Comparison of ENCODE assay signal across 12 cellular contexts in genomic region chr3:51393564-51393963, GRCh38. TPM values are rescaled to one million over a fixed set of nuclear protein-coding genes. Genes with fewer than 3 reads are reported as not detected.
DNase-seq lines count a peak whose midpoint lies in the region; ATAC-seq, FAIRE-seq and TF ChIP-seq lines count a peak whose summit lies in the region.
"Had no signal": no experiment of that assay in that cellular context is flagged by ENCODE, and none has a peak within 500 bp of the region (broad histone marks: within the 10 kb centered on the region; RNA-seq: fewer than 3 reads in every experiment).

No MANE protein-coding gene starts in this region.

- H3K36me3 ChIP-seq in CD4-positive, alpha-beta memory T cell (ENCODE audit: insufficient read depth, low read length), result peaks cover 57% of the 10 kb centered on the region
- H3K36me3 ChIP-seq in K562 (ENCODE audit: control insufficient read depth, insufficient read depth, low read length), result peaks cover 76% of the 10 kb centered on the region; the same call in 2 of the 3 replicates
- peaks cover 89% of the 10 kb centered on the region for H3K36me3 ChIP-seq in WERI-Rb-1

- peak overlapping the region in 4 of 8 donors; percentile 6 to 58 (median 50) for H3K4me3 Mint-ChIP-seq in CD4-positive, alpha-beta memory T cell
- peak overlapping the region; percentile 75 for H3K4me3 Mint-ChIP-seq in nephron progenitor cell

- no peak for TF ChIP-seq POLR2A in K562 (conservative IDR thresholded peaks at IDR 0.05)

- no peaks in the 10 kb centered on the region for H3K9me3 Mint-ChIP-seq in CD4-positive, alpha-beta memory T cell
- peaks cover 23% of the 10 kb centered on the region for H3K9me3 Mint-ChIP-seq in nephron progenitor cell

- peaks cover 44% of the 10 kb centered on the region for H3K79me2 ChIP-seq in K562 (ENCODE audit: control insufficient read depth, insufficient read depth, low read length)

- CTCF ChIA-PET in CD4-positive, alpha-beta memory T cell (lab: Charles Lee; ENCODE audit: partially characterized antibody), result interaction anchor here (1.3 kb wide), 1 partner anchor 108 kb away, joined by 3 read pairs; no protein-coding TSS in a partner anchor
- CTCF ChIA-PET in K562 (lab: Yijun Ruan, JAX; ENCODE audit: low intra/inter-chr PET ratio), result no interaction called here

- TF ChIP-seq EP300 in K562 (IDR thresholded peaks at IDR 0.05; ENCODE audit: low read length), result no peak

- no peak for FAIRE-seq in K562 (lab: Jason Lieb, UNC)
- FAIRE-seq: kidney had no signal

- DNase-seq in CD4-positive, alpha-beta memory T cell, result no peak
- DNase-seq in HFF-Myc (ENCODE audit: extremely low read depth, low read depth) (no peak), K562 (ENCODE audit: extremely low read depth in 1 of 4, low spot score in 3 of 4) (no peak), nephron progenitor cell (no peak), activated gamma-delta T cell (lab: John Stamatoyannopoulos, UW) (no peak), midbrain (lab: John Stamatoyannopoulos, UW) (no peak), NCI-H2171 (lab: John Stamatoyannopoulos, UW) (no peak), WERI-Rb-1 (no peak)
- DNase-seq: effector memory CD4-positive, alpha-beta T cell; NCI-H226; testis had no signal

- POLR2A ChIA-PET in CD4-positive, alpha-beta memory T cell (lab: Charles Lee; ENCODE audit: partially characterized antibody), result interaction anchor here (1.4 to 3.2 kb wide), 3 partner anchors 8 to 106 kb away, joined by 3 to 15 read pairs (median 8); partner anchors contain the start of genes DCAF1 and MANF
- POLR2A ChIA-PET in K562 (lab: Yijun Ruan, JAX), result interaction anchor here (0.6 to 1.0 kb wide), 4 partner anchors 9 to 15 kb away, joined by 3 to 5 read pairs (median 4); partner anchors contain the start of gene MANF

- no peaks in the 10 kb centered on the region for H3K27me3 ChIP-seq in CD4-positive, alpha-beta memory T cell (ENCODE audit: insufficient read depth, low read length)
- H3K27me3 ChIP-seq in K562 (ENCODE audit: control insufficient read depth in 2 of 2, insufficient read depth in 2 of 2, low read length in 2 of 2) (no peaks in the 10 kb centered on the region), WERI-Rb-1 (ENCODE audit: insufficient read depth, low read depth, severe bottlenecking) (no peaks in the 10 kb centered on the region)
- H3K27me3 ChIP-seq: testis had no signal

- WGBS in K562 (ENCODE audit: insufficient coverage, low coverage, missing lambda C conversion rate), result 93% methylated on average over 3 of the region's 14 CpGs

- TF ChIP-seq CTCF in HFF-Myc (IDR thresholded peaks at IDR 0.05; ENCODE audit: low read depth, low read length, missing control alignments), result no peak
- no peak for TF ChIP-seq CTCF in K562 (IDR thresholded peaks at IDR 0.05 in 2 of 3, conservative IDR thresholded peaks at IDR 0.05 in 1 of 3; ENCODE audit: insufficient read depth in 2 of 3, low read depth in 1 of 3, low read length in 3 of 3)
- TF ChIP-seq CTCF in nephron progenitor cell (IDR thresholded peaks at IDR 0.05), result no peak
- TF ChIP-seq CTCF in WERI-Rb-1 (IDR thresholded peaks at IDR 0.05; ENCODE audit: low read depth, low read length), result no peak

- no peak for TF ChIP-seq RAD21 in K562 (CRISPR knock-in tag; conservative IDR thresholded peaks at IDR 0.05 in 1 of 2, IDR thresholded peaks at IDR 0.05 in 1 of 2)

- intact Hi-C loops in CD4-positive, alpha-beta memory T cell (cut with micrococcal nuclease), result no loop called here
- intact Hi-C loops in K562 (cut with micrococcal nuclease), result no loop called here

- H3K9ac ChIP-seq in K562 (ENCODE audit: insufficient read depth in 1 of 2, low read depth in 2 of 2, low read length in 2 of 2), result peak overlapping the region in 1 of 2 experiments; percentile 61; a peak in 2 of 4 replicates

- no TSS peak for BruUV-seq in K562 (replicated peaks; lab: Mats Ljungman, UMichigan)

- no peak overlapping the region for H3K27ac ChIP-seq in CD4-positive, alpha-beta memory T cell (ENCODE audit: low read depth, low read length)
- H3K27ac ChIP-seq in K562 (ENCODE audit: extremely low read depth, low read depth, low read length) (no peak overlapping the region), WERI-Rb-1 (no peak overlapping the region)
- H3K27ac ChIP-seq: testis had no signal

- in situ Hi-C loops in K562 (cut with MboI), result no loop called here

- no peak for ATAC-seq in K562

- peaks cover 25% of the 10 kb centered on the region; the same call in 1 of the 2 replicates for H4K20me1 ChIP-seq in K562 (replicated peaks; ENCODE audit: control insufficient read depth, insufficient read depth, low read length)

- no peak overlapping the region for H2AFZ ChIP-seq in K562 (ENCODE audit: low read depth, low read length)

- no peak overlapping the region for H3K4me3 ChIP-seq in CD4-positive, alpha-beta memory T cell (ENCODE audit: low read length in 2 of 2)
- H3K4me3 ChIP-seq in HFF-Myc (replicated peaks; ENCODE audit: low read depth, low read length) (peak overlapping the region; percentile 66; the same call in 1 of the 2 replicates), K562 (no peak overlapping the region), WERI-Rb-1 (ENCODE audit: low read depth, low read length) (no peak overlapping the region)
- H3K4me3 ChIP-seq: testis had no signal

- no peaks in the 10 kb centered on the region for H3K27me3 Mint-ChIP-seq in CD4-positive, alpha-beta memory T cell
- H3K27me3 Mint-ChIP-seq in nephron progenitor cell (ENCODE audit: low read depth, poor library complexity), result no peaks in the 10 kb centered on the region

- peak overlapping the region in 4 of 7 donors; percentile 74 to 89 (median 86) for H3K27ac Mint-ChIP-seq in CD4-positive, alpha-beta memory T cell
- H3K27ac Mint-ChIP-seq in nephron progenitor cell, result peak overlapping the region; percentile 79

- no peaks in the 10 kb centered on the region for H3K9me3 ChIP-seq in CD4-positive, alpha-beta memory T cell (ENCODE audit: control insufficient read depth in 1 of 2, low read length in 2 of 2)
- H3K9me3 ChIP-seq in K562 (replicated peaks; ENCODE audit: control insufficient read depth, insufficient read depth, low read depth, low read length), result no peaks in the 10 kb centered on the region
- H3K9me3 ChIP-seq in WERI-Rb-1 (ENCODE audit: severe bottlenecking), result no peaks in the 10 kb centered on the region
- H3K9me3 ChIP-seq: testis had no signal

- no peak overlapping the region for H3K4me2 ChIP-seq in K562 (ENCODE audit: insufficient read depth, low read length)

- H3K36me3 Mint-ChIP-seq in CD4-positive, alpha-beta memory T cell, result peaks cover 38 to 64% of the 10 kb centered on the region in 2 donors
- H3K36me3 Mint-ChIP-seq in nephron progenitor cell (ENCODE audit: low read depth), result peaks cover 56% of the 10 kb centered on the region

- peaks cover 31 to 67% (median 54%) of the 10 kb centered on the region in 4 donors for H3K4me1 Mint-ChIP-seq in CD4-positive, alpha-beta memory T cell
- peaks cover 51% of the 10 kb centered on the region for H3K4me1 Mint-ChIP-seq in nephron progenitor cell

- peaks cover 11% of the 10 kb centered on the region for H3K9me1 ChIP-seq in K562 (ENCODE audit: control insufficient read depth, insufficient read depth, low read length)

- H3K4me1 ChIP-seq in CD4-positive, alpha-beta memory T cell (ENCODE audit: insufficient read depth, low read length), result peaks cover 68% of the 10 kb centered on the region
- peaks cover 14 to 34% of the 10 kb centered on the region in 2 experiments; a peak in 4 of 5 replicates for H3K4me1 ChIP-seq in K562 (replicated peaks in 1 of 2; ENCODE audit: control insufficient read depth in 2 of 2, insufficient read depth in 2 of 2, low read length in 2 of 2)

TF ChIP-seq in K562, 482 proteins besides CTCF, POLR2A, EP300 and RAD21 (continues in another document):
- no peak for TF ChIP-seq ZNF408 (CRISPR knock-in tag; IDR thresholded peaks at IDR 0.05; ENCODE audit: low read depth)

RNA-seq across cellular contexts. Expression of gene RBM15B, which starts 2.5 kb away (rescaled TPM):
- 10 to 100 TPM; 38.3 to 39.9 TPM for total RNA-seq in CD4-positive, alpha-beta memory T cell
- polyA plus RNA-seq in CD4-positive, alpha-beta memory T cell, result 10 to 100 TPM in 1 of 2 donors, 1 to 10 TPM in 1; 9.9 to 28.2 TPM
- 7.2 and 16.3 TPM in 2 replicates for total RNA-seq in K562 (2011; cell fraction: chromatin; rRNA removed; ENCODE audit: low replicate concordance)
- 13.6 and 16.7 TPM in 2 replicates for total RNA-seq in K562 (2011; cell fraction: nucleolus; rRNA removed)
- total RNA-seq in K562 (2011; cell fraction: nucleoplasm; rRNA removed), result 11.9 and 13.1 TPM in 2 replicates
- total RNA-seq in K562 (2014; rRNA removed), result 14.6 and 19.4 TPM in 2 replicates
- 8.1 and 8.8 TPM in 2 replicates for total RNA-seq in K562 (2014; rRNA removed; fragmentation: Illumina TruSeq; extraction: Trizol)
- total RNA-seq in K562 (2015; rRNA removed; fragmentation: Illumina TruSeq; extraction: Trizol), result 13.4 and 13.9 TPM in 2 replicates
- 20.7 and 21.0 TPM in 2 replicates for total RNA-seq in K562 (2021)
- 4.7 and 6.8 TPM in 2 replicates for polyA plus RNA-seq in K562 (2011; rRNA removed)
- 6.4 and 10.4 TPM in 2 replicates for polyA plus RNA-seq in K562 (2011; cell fraction: cytosol; rRNA removed)
- 4.3 and 6.1 TPM in 2 replicates for polyA plus RNA-seq in K562 (2011; cell fraction: nucleus; rRNA removed)
- 10.9 and 12.3 TPM in 2 replicates for polyA plus RNA-seq in K562 (2012)
- polyA plus RNA-seq in K562 (2014; fragmentation: Illumina TruSeq; extraction: Trizol), result 13.6 and 13.7 TPM in 2 replicates
- 1 to 10 TPM; 1.8 to 1.9 TPM for polyA plus RNA-seq in K562 (2014; fragmentation: Nextera tagmentation; extraction: Ambion mirVana)
- 10.5 and 12.2 TPM in 2 replicates for polyA plus RNA-seq in K562 (2014; rRNA removed)
- polyA minus RNA-seq in K562 (2011; rRNA and poly(A)+ RNA removed), result 7.6 and 11.9 TPM in 2 replicates
- polyA minus RNA-seq in K562 (2011; cell fraction: cytosol; rRNA and poly(A)+ RNA removed), result 8.6 and 9.6 TPM in 2 replicates
- 10.5 and 13.3 TPM in 2 replicates for polyA minus RNA-seq in K562 (2011; cell fraction: nucleus; rRNA and poly(A)+ RNA removed)

RNA-seq across cellular contexts. Expression of gene MANF, which starts 8.5 kb away (rescaled TPM):
- 10 to 100 TPM; 74.8 to 79.0 TPM for total RNA-seq in CD4-positive, alpha-beta memory T cell
- 10 to 100 TPM; 39.0 to 64.1 TPM for polyA plus RNA-seq in CD4-positive, alpha-beta memory T cell
- total RNA-seq in K562 (2011; cell fraction: chromatin; rRNA removed; ENCODE audit: low replicate concordance), result 46.5 and 57.2 TPM in 2 replicates
- total RNA-seq in K562 (2011; cell fraction: nucleolus; rRNA removed), result 51.5 and 54.2 TPM in 2 replicates
- 62.5 and 67.3 TPM in 2 replicates for total RNA-seq in K562 (2011; cell fraction: nucleoplasm; rRNA removed)
- total RNA-seq in K562 (2014; rRNA removed) (41.7 and 58.5 TPM in 2 replicates), K562 (2014; rRNA removed; fragmentation: Illumina TruSeq; extraction: Trizol) (44.9 and 50.8 TPM in 2 replicates), K562 (2015; rRNA removed; fragmentation: Illumina TruSeq; extraction: Trizol) (41.1 and 42.3 TPM in 2 replicates), K562 (2021) (39.3 and 49.9 TPM in 2 replicates)
- polyA plus RNA-seq in K562 (2011; rRNA removed) (44.2 and 47.7 TPM in 2 replicates), K562 (2014; fragmentation: Illumina TruSeq; extraction: Trizol) (51.3 and 52.7 TPM in 2 replicates), K562 (2014; fragmentation: Nextera tagmentation; extraction: Ambion mirVana) (1 to 10 TPM; 6.5 to 7.1 TPM), K562 (2014; rRNA removed) (46.7 and 53.5 TPM in 2 replicates)
- polyA plus RNA-seq in K562 (2011; cell fraction: cytosol; rRNA removed), result 14.5 and 32.1 TPM in 2 replicates
- 8.8 and 18.7 TPM in 2 replicates for polyA plus RNA-seq in K562 (2011; cell fraction: nucleus; rRNA removed)
- 48.2 and 67.8 TPM in 2 replicates for polyA plus RNA-seq in K562 (2012)
- 24.2 and 33.3 TPM in 2 replicates for polyA minus RNA-seq in K562 (2011; rRNA and poly(A)+ RNA removed)
- 9.8 and 17.6 TPM in 2 replicates for polyA minus RNA-seq in K562 (2011; cell fraction: cytosol; rRNA and poly(A)+ RNA removed)
- 4.2 and 10.3 TPM in 2 replicates for polyA minus RNA-seq in K562 (2011; cell fraction: nucleus; rRNA and poly(A)+ RNA removed)
